ENCODE assay signal across 1 cellular context in the genomic region with DNA sequence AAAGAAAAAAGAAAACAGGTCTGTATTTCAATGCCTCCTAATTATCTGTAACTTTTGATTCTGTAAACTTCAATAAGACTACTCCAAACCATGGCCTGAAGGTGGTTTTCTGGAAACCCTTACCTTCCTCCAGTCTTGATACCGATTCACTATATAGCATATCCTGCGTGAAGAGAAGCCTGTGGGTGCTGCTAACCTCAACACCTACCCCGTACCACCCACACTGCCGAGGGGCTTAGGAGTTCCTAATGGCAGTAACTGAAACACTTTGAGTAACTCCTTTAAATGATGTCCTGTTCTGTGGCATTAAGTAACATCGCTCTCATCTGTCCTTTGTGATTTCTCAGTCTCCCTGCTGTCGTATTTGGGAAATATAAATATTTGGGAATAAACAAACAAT.
TF ChIP-seq lines count a peak whose summit lies in the region.

No MANE protein-coding gene starts in this region.

TF ChIP-seq in HCT116, 20 proteins besides CTCF, POLR2A, EP300 and RAD21 (continued from another document):
- TF ChIP-seq YY1 (IDR thresholded peaks at IDR 0.05; ENCODE audit: extremely low read depth, insufficient replicate concordance, low read depth, low read length), result no peak
- TF ChIP-seq, protein P1, sequence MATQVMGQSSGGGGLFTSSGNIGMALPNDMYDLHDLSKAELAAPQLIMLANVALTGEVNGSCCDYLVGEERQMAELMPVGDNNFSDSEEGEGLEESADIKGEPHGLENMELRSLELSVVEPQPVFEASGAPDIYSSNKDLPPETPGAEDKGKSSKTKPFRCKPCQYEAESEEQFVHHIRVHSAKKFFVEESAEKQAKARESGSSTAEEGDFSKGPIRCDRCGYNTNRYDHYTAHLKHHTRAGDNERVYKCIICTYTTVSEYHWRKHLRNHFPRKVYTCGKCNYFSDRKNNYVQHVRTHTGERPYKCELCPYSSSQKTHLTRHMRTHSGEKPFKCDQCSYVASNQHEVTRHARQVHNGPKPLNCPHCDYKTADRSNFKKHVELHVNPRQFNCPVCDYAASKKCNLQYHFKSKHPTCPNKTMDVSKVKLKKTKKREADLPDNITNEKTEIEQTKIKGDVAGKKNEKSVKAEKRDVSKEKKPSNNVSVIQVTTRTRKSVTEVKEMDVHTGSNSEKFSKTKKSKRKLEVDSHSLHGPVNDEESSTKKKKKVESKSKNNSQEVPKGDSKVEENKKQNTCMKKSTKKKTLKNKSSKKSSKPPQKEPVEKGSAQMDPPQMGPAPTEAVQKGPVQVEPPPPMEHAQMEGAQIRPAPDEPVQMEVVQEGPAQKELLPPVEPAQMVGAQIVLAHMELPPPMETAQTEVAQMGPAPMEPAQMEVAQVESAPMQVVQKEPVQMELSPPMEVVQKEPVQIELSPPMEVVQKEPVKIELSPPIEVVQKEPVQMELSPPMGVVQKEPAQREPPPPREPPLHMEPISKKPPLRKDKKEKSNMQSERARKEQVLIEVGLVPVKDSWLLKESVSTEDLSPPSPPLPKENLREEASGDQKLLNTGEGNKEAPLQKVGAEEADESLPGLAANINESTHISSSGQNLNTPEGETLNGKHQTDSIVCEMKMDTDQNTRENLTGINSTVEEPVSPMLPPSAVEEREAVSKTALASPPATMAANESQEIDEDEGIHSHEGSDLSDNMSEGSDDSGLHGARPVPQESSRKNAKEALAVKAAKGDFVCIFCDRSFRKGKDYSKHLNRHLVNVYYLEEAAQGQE (IDR thresholded peaks at IDR 0.05; ENCODE audit: low read depth), result no peak
- no peak for TF ChIP-seq ZNF274 (IDR thresholded peaks at IDR 0.05; ENCODE audit: low read depth, low read length)
- no peak for TF ChIP-seq ELF1 (IDR thresholded peaks at IDR 0.05; ENCODE audit: borderline replicate concordance, low read depth)
- TF ChIP-seq CEBPB (IDR thresholded peaks at IDR 0.05; ENCODE audit: low read depth), result no peak
